8 cellular contexts compared by ENCODE assay signal in genomic region chr19:37078717-37079032, GRCh38. TPM values are rescaled to one million over a fixed set of nuclear protein-coding genes. Genes with fewer than 3 reads are reported as not detected.
DNase-seq lines count a peak whose midpoint lies in the region; ATAC-seq and TF ChIP-seq lines count a peak whose summit lies in the region.

No MANE protein-coding gene starts in this region.

- H3K27ac Mint-ChIP-seq in memory B cell = peak overlapping the region; percentile 90

- in situ Hi-C loops in astrocyte of the spinal cord (cut with HindIII; ENCODE audit: low sequenced_read_pairs) = no loop called here

- H3K27ac ChIP-seq in heart right ventricle = peak overlapping the region; percentile 60 to 92 (median 88)
- peak overlapping the region; percentile 13 for H3K27ac ChIP-seq in urinary bladder (ENCODE audit: low read depth)

- peaks cover 19% of the 10 kb centered on the region for H3K36me3 Mint-ChIP-seq in memory B cell

- peaks cover 0 to 41% (median 24%) of the 10 kb centered on the region in 11 donors for H3K9me3 ChIP-seq in heart right ventricle

- TF ChIP-seq CTCF in heart right ventricle (IDR thresholded peaks at IDR 0.05) = no peak
- TF ChIP-seq CTCF in astrocyte of the spinal cord (IDR thresholded peaks at IDR 0.05; ENCODE audit: low read depth, low read length) = no peak
- no peak for TF ChIP-seq CTCF in omental fat pad (IDR thresholded peaks at IDR 0.05)

- peaks cover 0 to 30% (median 4%) of the 10 kb centered on the region in 9 donors for H3K36me3 ChIP-seq in heart right ventricle
- H3K36me3 ChIP-seq in urinary bladder (ENCODE audit: insufficient read depth) = no peaks in the 10 kb centered on the region

- peaks cover 10% of the 10 kb centered on the region for H3K9me3 Mint-ChIP-seq in memory B cell

- H3K27me3 Mint-ChIP-seq in memory B cell = no peaks in the 10 kb centered on the region

- peaks cover 20% of the 10 kb centered on the region for H3K4me1 Mint-ChIP-seq in memory B cell

- H3K4me3 ChIP-seq in heart right ventricle (peak overlapping the region; percentile 61 to 98 (median 80)), astrocyte of the spinal cord (ENCODE audit: low read depth, low read length) (peak overlapping the region; percentile 80), urinary bladder (ENCODE audit: low read depth, low read length) (peak overlapping the region; percentile 72)

- H3K4me3 Mint-ChIP-seq in memory B cell = peak overlapping the region; percentile 95

- no peaks in the 10 kb centered on the region for H3K27me3 ChIP-seq in heart right ventricle

- DNase-seq in heart right ventricle (no peak), left ventricle myocardium superior (no peak), astrocyte of the spinal cord (ENCODE audit: low read depth, low spot score) (no peak), memory B cell (ENCODE audit: low spot score in 2 of 2) (no peak), omental fat pad (ENCODE audit: low spot score) (no peak)
- no peak for DNase-seq in activated CD4-positive, alpha-beta T cell treated with anti-CD3 and anti-CD28 coated beads, Interleukin-2, amount 50 U/mL, for 48 hours

- intact Hi-C loops in heart right ventricle (cut with DNase I) = loop anchor here in 4 of 10 donors (1.0 to 10.0 kb wide), 5 partner anchors 94 to 739 kb away; partner anchors contain the start of genes ZNF383 (in 1 of the 4) and ZNF585A (in 1 of the 4)
- intact Hi-C loops in left ventricle myocardium superior (cut with micrococcal nuclease) = no loop called here

- 1% methylated on average over 7 of the region's 7 CpGs for WGBS in heart right ventricle, 2 donors
- under 1% methylated on average over 7 of the region's 7 CpGs for WGBS in urinary bladder

- H3K4me1 ChIP-seq in heart right ventricle (peaks cover 2 to 33% (median 22%) of the 10 kb centered on the region in 9 donors), urinary bladder (ENCODE audit: insufficient read depth) (no peaks in the 10 kb centered on the region)

- ATAC-seq in heart right ventricle (no peak), left ventricle myocardium superior (no peak), memory B cell (ENCODE audit: low read depth) (no peak), HG03095 (IDR thresholded peaks at IDR 0.05; ENCODE audit: unreplicated experiment) (no peak), omental fat pad (ENCODE audit: low FRiP score) (no peak)

RNA-seq across cellular contexts. Expression of gene ZNF420, which starts 0.4 kb away (rescaled TPM):
- 10 to 100 TPM in 2 of 10 donors, 1 to 10 TPM in 8; 5.2 to 12.5 (median 8.5) TPM for total RNA-seq in heart right ventricle
- polyA plus RNA-seq in heart right ventricle = 1 to 10 TPM; 2.7 to 3.0 TPM
- 8.4 TPM for total RNA-seq in left ventricle myocardium superior
- total RNA-seq in urinary bladder = 27.3 TPM
- polyA plus RNA-seq in urinary bladder = 6.0 TPM
- total RNA-seq in omental fat pad = 1 to 10 TPM; 8.0 to 9.2 (median 8.8) TPM
